ENCODE assay signal across 8 cellular contexts in genomic region chr3:141386611-141387110, GRCh38. TPM values are rescaled to one million over a fixed set of nuclear protein-coding genes. Genes with fewer than 3 reads are reported as not detected.
DNase-seq lines count a peak whose midpoint lies in the region; ATAC-seq and TF ChIP-seq lines count a peak whose summit lies in the region.

No MANE protein-coding gene starts in this region.

- H3K36me3 Mint-ChIP-seq in activated naive CD8-positive, alpha-beta T cell treated with anti-CD3 and anti-CD28 coated beads, Interleukin-2, amount 50 U/mL, for 24 hours (ENCODE audit: low read depth): no peaks in the 10 kb centered on the region
- H3K36me3 Mint-ChIP-seq in activated naive CD8-positive, alpha-beta T cell treated with anti-CD3 and anti-CD28 coated beads for 36 hours: no peaks in the 10 kb centered on the region

- no peak for TF ChIP-seq CTCF in fibroblast of mammary gland (conservative IDR thresholded peaks at IDR 0.05; ENCODE audit: control insufficient read depth, insufficient read depth, low read depth, low read length)
- TF ChIP-seq CTCF in tibial nerve (IDR thresholded peaks at IDR 0.05): no peak

- ATAC-seq in activated naive CD8-positive, alpha-beta T cell treated with anti-CD3 and anti-CD28 coated beads, Interleukin-2, amount 50 U/mL, for 24 hours: no peak

- peaks cover 0 to under 1% (median 0%) of the 10 kb centered on the region in 3 donors for H3K36me3 ChIP-seq in tibial nerve

- TF ChIP-seq EP300 in tibial nerve (IDR thresholded peaks at IDR 0.05): peak in 1 of 2 donors; percentile 34

- peak overlapping the region; percentile 7 to 72 (median 46) for H3K27ac ChIP-seq in tibial nerve

- no peak for DNase-seq in activated naive CD8-positive, alpha-beta T cell treated with anti-CD3 and anti-CD28 coated beads, Interleukin-2, amount 50 U/mL, for 24 hours
- no peak for DNase-seq in activated naive CD8-positive, alpha-beta T cell treated with anti-CD3 and anti-CD28 coated beads for 36 hours
- peak; percentile 74 for DNase-seq in NCI-H82 treated with DMSO at 0.1 percent for 48 hours (lab: John Stamatoyannopoulos, UW; ENCODE audit: unreplicated experiment)
- peak; percentile 74 for DNase-seq in fibroblast of mammary gland (ENCODE audit: low read depth)
- DNase-seq in tibial nerve (ENCODE audit: low spot score in 2 of 2): no peak
- DNase-seq in H4 (ENCODE audit: low spot score): no peak
- DNase-seq in foreskin melanocyte: no peak
- DNase-seq in activated CD4-positive, CD25-positive, alpha-beta regulatory T cell (lab: John Stamatoyannopoulos, UW): no peak

- H3K4me3 ChIP-seq in fibroblast of mammary gland (ENCODE audit: control insufficient read depth, low read depth, low read length) (peak overlapping the region; percentile 56), tibial nerve (peak overlapping the region in 2 of 4 donors; percentile 4 to 11)

- peaks cover 10% of the 10 kb centered on the region for H3K27me3 Mint-ChIP-seq in activated naive CD8-positive, alpha-beta T cell treated with anti-CD3 and anti-CD28 coated beads, Interleukin-2, amount 50 U/mL, for 24 hours
- H3K27me3 Mint-ChIP-seq in activated naive CD8-positive, alpha-beta T cell treated with anti-CD3 and anti-CD28 coated beads for 36 hours: no peaks in the 10 kb centered on the region

- peaks cover 4% of the 10 kb centered on the region for H3K4me1 Mint-ChIP-seq in activated naive CD8-positive, alpha-beta T cell treated with anti-CD3 and anti-CD28 coated beads, Interleukin-2, amount 50 U/mL, for 24 hours
- H3K4me1 Mint-ChIP-seq in activated naive CD8-positive, alpha-beta T cell treated with anti-CD3 and anti-CD28 coated beads for 36 hours: peaks cover 10% of the 10 kb centered on the region

- no peaks in the 10 kb centered on the region for H3K9me3 ChIP-seq in tibial nerve

- 47 to 54% methylated on average over 5 of the region's 5 CpGs for WGBS in tibial nerve, 2 donors

- H3K4me1 ChIP-seq in tibial nerve: peaks cover 0 to 50% (median 6%) of the 10 kb centered on the region in 4 donors

- H3K9me3 Mint-ChIP-seq in activated naive CD8-positive, alpha-beta T cell treated with anti-CD3 and anti-CD28 coated beads, Interleukin-2, amount 50 U/mL, for 24 hours: no peaks in the 10 kb centered on the region
- H3K9me3 Mint-ChIP-seq in activated naive CD8-positive, alpha-beta T cell treated with anti-CD3 and anti-CD28 coated beads for 36 hours: no peaks in the 10 kb centered on the region

- TF ChIP-seq POLR2A in tibial nerve (IDR thresholded peaks at IDR 0.05): no peak

- no peaks in the 10 kb centered on the region for H3K27me3 ChIP-seq in tibial nerve

- H3K4me3 Mint-ChIP-seq in activated naive CD8-positive, alpha-beta T cell treated with anti-CD3 and anti-CD28 coated beads, Interleukin-2, amount 50 U/mL, for 24 hours: no peak overlapping the region
- H3K4me3 Mint-ChIP-seq in activated naive CD8-positive, alpha-beta T cell treated with anti-CD3 and anti-CD28 coated beads for 36 hours: no peak overlapping the region

- H3K27ac Mint-ChIP-seq in activated naive CD8-positive, alpha-beta T cell treated with anti-CD3 and anti-CD28 coated beads, Interleukin-2, amount 50 U/mL, for 24 hours: peak overlapping the region; percentile 23
- H3K27ac Mint-ChIP-seq in activated naive CD8-positive, alpha-beta T cell treated with anti-CD3 and anti-CD28 coated beads for 36 hours: no peak overlapping the region

RNA-seq across cellular contexts. Expression of gene ZBTB38, which starts 18.4 kb away (rescaled TPM):
- 10 to 100 TPM; 14.7 to 16.7 TPM for total RNA-seq in activated naive CD8-positive, alpha-beta T cell treated with anti-CD3 and anti-CD28 coated beads for 36 hours
- total RNA-seq in tibial nerve: 100 to 1,000 TPM; 121 to 171 (median 150) TPM
- total RNA-seq in H4 (2014; rRNA removed; shearing (Covaris generic)): 33.3 and 49.0 TPM in 2 replicates

Comparison
In these comparisons a context has a peak if more than half of its experiments do, and no peak if none do; other contexts are left out.
1. DNase-seq: peak in NCI-H82 treated with DMSO at 0.1 percent for 48 hours (single experiment) and fibroblast of mammary gland (single experiment); none in activated naive CD8-positive, alpha-beta T cell treated with anti-CD3 and anti-CD28 coated beads, Interleukin-2, amount 50 U/mL, for 24 hours (single experiment), activated naive CD8-positive, alpha-beta T cell treated with anti-CD3 and anti-CD28 coated beads for 36 hours (single experiment), tibial nerve (0 of 2), H4 (single experiment), foreskin melanocyte (single experiment) and activated CD4-positive, CD25-positive, alpha-beta regulatory T cell (0 of 4).